In genomic region chr4:102868782-102869568, GRCh38 we compare ENCODE assay signal across 1 cellular context.
TF ChIP-seq lines count a peak whose summit lies in the region.

CISD2 (plus strand) TSS chr4:102868992; CDS start chr4:102869085, 93 bp downstream.

TF ChIP-seq in K562, 482 proteins besides CTCF, POLR2A, EP300 and RAD21 (continued from another document and continues in another):
- TF ChIP-seq ZBTB9 (CRISPR knock-in tag; IDR thresholded peaks at IDR 0.05) (no peak), ZNF766 (CRISPR knock-in tag; conservative IDR thresholded peaks at IDR 0.05) (peak; percentile 26; the same call in 1 of the 2 replicates), ZNF12 (CRISPR knock-in tag; IDR thresholded peaks at IDR 0.05) (peak; percentile 80; the same call in 1 of the 2 replicates), ARID4B (CRISPR knock-in tag; IDR thresholded peaks at IDR 0.05) (peak; percentile 93), MYNN (IDR thresholded peaks at IDR 0.05) (peak; percentile 63; the same call in 1 of the 2 replicates), MYNN (CRISPR knock-in tag; IDR thresholded peaks at IDR 0.05) (no peak), ZNF609 (CRISPR knock-in tag; IDR thresholded peaks at IDR 0.05; ENCODE audit: borderline replicate concordance) (peak; percentile 87; the same call in 1 of the 2 replicates), ZNF24 (IDR thresholded peaks at IDR 0.05) (peak; percentile 38; the same call in 1 of the 2 replicates), PHF21A (IDR thresholded peaks at IDR 0.05; ENCODE audit: borderline replicate concordance, low read depth) (0 out of 2 replicates have a peak, but pooled peaks have one; percentile 3), RBM25 (IDR thresholded peaks at IDR 0.05; ENCODE audit: low read depth, low read length, severe bottlenecking) (peak; percentile 31), LEF1 (IDR thresholded peaks at IDR 0.05) (peak; percentile 81; the same call in 1 of the 2 replicates), LCOR (CRISPR knock-in tag; IDR thresholded peaks at IDR 0.05) (no peak), PRPF4 (IDR thresholded peaks at IDR 0.05; ENCODE audit: insufficient read depth, low read depth, low read length, poor library complexity, severe bottlenecking) (no peak), ATF7 (IDR thresholded peaks at IDR 0.05) (peak; percentile 77), ZNF174 (CRISPR knock-in tag; IDR thresholded peaks at IDR 0.05) (no peak), ZNF175 (CRISPR knock-in tag; IDR thresholded peaks at IDR 0.05; ENCODE audit: low read depth) (no peak; the same call in 1 of the 2 replicates), ZNF592 (IDR thresholded peaks at IDR 0.05) (no peak; the same call in 1 of the 2 replicates), KHSRP (IDR thresholded peaks at IDR 0.05) (no peak), TCF7 (IDR thresholded peaks at IDR 0.05; ENCODE audit: borderline replicate concordance) (peak; percentile 54; the same call in 1 of the 2 replicates), MLX (CRISPR knock-in tag; conservative IDR thresholded peaks at IDR 0.05) (0 out of 4 replicates have a peak, but pooled peaks of 1 of the 2 experiments have one; percentile 51), FOS (IDR thresholded peaks at IDR 0.05; ENCODE audit: extremely low read depth, insufficient read length) (no peak), BRF1 (IDR thresholded peaks at IDR 0.05; ENCODE audit: borderline replicate concordance, extremely low read depth, insufficient read length) (no peak), GMEB1 (CRISPR knock-in tag; IDR thresholded peaks at IDR 0.05) (peak; percentile 71; the same call in 1 of the 2 replicates), MEF2A (IDR thresholded peaks at IDR 0.05; ENCODE audit: control insufficient read depth, low read depth, low read length) (no peak), THAP7 (CRISPR knock-in tag; IDR thresholded peaks at IDR 0.05) (no peak; the same call in 1 of the 2 replicates), SRSF9 (IDR thresholded peaks at IDR 0.05; ENCODE audit: borderline replicate concordance, low read depth, low read length) (no peak), ZNF75A (CRISPR knock-in tag; IDR thresholded peaks at IDR 0.05) (no peak)
- TF ChIP-seq, protein P1, sequence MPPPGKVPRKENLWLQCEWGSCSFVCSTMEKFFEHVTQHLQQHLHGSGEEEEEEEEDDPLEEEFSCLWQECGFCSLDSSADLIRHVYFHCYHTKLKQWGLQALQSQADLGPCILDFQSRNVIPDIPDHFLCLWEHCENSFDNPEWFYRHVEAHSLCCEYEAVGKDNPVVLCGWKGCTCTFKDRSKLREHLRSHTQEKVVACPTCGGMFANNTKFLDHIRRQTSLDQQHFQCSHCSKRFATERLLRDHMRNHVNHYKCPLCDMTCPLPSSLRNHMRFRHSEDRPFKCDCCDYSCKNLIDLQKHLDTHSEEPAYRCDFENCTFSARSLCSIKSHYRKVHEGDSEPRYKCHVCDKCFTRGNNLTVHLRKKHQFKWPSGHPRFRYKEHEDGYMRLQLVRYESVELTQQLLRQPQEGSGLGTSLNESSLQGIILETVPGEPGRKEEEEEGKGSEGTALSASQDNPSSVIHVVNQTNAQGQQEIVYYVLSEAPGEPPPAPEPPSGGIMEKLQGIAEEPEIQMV (tag; conservative IDR thresholded peaks at IDR 0.05; ENCODE audit: low read depth): no peak
- TF ChIP-seq, protein P2, sequence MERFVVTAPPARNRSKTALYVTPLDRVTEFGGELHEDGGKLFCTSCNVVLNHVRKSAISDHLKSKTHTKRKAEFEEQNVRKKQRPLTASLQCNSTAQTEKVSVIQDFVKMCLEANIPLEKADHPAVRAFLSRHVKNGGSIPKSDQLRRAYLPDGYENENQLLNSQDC (CRISPR knock-in tag; IDR thresholded peaks at IDR 0.05): no peak
- TF ChIP-seq, protein P3, sequence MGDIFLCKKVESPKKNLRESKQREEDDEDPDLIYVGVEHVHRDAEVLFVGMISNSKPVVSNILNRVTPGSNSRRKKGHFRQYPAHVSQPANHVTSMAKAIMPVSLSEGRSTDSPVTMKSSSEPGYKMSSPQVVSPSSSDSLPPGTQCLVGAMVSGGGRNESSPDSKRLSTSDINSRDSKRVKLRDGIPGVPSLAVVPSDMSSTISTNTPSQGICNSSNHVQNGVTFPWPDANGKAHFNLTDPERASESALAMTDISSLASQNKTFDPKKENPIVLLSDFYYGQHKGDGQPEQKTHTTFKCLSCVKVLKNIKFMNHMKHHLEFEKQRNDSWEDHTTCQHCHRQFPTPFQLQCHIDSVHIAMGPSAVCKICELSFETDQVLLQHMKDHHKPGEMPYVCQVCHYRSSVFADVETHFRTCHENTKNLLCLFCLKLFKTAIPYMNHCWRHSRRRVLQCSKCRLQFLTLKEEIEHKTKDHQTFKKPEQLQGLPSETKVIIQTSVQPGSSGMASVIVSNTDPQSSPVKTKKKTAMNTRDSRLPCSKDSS (IDR thresholded peaks at IDR 0.05; ENCODE audit: low read depth, partially characterized antibody): no peak
- TF ChIP-seq, protein P4, sequence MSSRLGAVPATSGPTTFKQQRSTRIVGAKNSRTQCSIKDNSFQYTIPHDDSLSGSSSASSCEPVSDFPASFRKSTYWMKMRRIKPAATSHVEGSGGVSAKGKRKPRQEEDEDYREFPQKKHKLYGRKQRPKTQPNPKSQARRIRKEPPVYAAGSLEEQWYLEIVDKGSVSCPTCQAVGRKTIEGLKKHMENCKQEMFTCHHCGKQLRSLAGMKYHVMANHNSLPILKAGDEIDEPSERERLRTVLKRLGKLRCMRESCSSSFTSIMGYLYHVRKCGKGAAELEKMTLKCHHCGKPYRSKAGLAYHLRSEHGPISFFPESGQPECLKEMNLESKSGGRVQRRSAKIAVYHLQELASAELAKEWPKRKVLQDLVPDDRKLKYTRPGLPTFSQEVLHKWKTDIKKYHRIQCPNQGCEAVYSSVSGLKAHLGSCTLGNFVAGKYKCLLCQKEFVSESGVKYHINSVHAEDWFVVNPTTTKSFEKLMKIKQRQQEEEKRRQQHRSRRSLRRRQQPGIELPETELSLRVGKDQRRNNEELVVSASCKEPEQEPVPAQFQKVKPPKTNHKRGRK (tag; IDR thresholded peaks at IDR 0.05): no peak
